Comparison of ENCODE assay signal across 20 cellular contexts in the genomic region with DNA sequence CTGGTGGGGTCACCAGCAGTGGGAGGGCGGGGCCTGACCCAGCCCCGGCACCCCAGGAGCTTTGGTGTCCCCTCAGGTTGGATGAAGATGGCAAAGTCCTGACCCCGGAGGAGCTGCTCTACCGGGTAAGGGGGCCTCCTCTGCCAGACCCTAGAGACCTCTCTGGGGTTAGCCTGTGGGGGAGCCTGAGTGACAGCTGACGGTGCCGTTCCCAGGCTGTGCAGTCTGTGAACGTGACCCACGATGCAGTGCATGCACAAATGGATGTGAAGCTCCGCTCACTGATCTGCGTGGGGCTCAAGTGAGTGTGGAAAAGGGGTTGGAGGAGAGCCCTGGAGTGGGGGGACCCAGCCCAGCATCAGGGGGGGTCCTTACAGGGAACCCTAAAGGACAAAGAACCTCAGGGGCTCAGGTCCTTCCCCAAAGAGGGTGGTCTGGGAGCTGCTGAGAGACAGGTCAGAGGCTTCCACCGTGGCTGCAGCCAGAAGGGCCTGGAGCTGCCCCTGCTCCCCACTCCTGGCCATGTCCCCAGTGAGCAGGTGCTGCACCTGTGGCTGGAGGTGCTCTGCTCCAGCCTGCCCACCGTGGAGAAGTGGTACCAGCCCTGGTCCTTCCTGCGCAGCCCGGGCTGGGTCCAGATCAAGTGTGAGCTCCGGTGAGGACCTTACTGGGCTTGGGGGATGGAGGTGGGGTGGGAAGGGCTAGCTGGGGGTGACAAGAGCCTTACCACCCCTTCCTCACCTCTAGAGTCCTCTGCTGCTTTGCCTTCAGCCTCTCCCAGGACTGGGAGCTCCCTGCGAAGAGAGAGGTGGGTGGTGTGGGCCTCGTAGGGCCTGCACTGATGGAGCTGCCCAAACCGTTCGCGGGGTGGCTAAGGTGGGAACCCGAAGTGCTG. TPM values are rescaled to one million over a fixed set of nuclear protein-coding genes. Genes with fewer than 3 reads are reported as not detected.
DNase-seq lines count a peak whose midpoint lies in the region; ATAC-seq and TF ChIP-seq lines count a peak whose summit lies in the region.
"Had no signal": no experiment of that assay in that cellular context is flagged by ENCODE, and none has a peak within 500 bp of the region (broad histone marks: within the 10 kb centered on the region; RNA-seq: fewer than 3 reads in every experiment).

No MANE protein-coding gene starts in this region.

- H3K36me3 Mint-ChIP-seq in activated naive CD4-positive, alpha-beta T cell treated with anti-CD3 and anti-CD28 coated beads, Interleukin-2, amount 50 U/mL, for 72 hours: peaks cover 0 to 17% of the 10 kb centered on the region in 2 donors
- peaks cover 31% of the 10 kb centered on the region for H3K36me3 Mint-ChIP-seq in activated naive CD4-positive, alpha-beta T cell treated with anti-CD3 and anti-CD28 coated beads, Interleukin-2, amount 10 ng/mL, durations not matched to agents 7 days and 5 days
- H3K36me3 Mint-ChIP-seq in central memory CD8-positive, alpha-beta T cell (ENCODE audit: insufficient read depth): peaks cover 30% of the 10 kb centered on the region
- H3K36me3 Mint-ChIP-seq in endodermal cell (ENCODE audit: low read depth): peaks cover 36% of the 10 kb centered on the region
- H3K36me3 Mint-ChIP-seq: natural killer cell had no signal

- peak overlapping the region; percentile 36 to 46 for H3K27ac Mint-ChIP-seq in activated naive CD4-positive, alpha-beta T cell treated with anti-CD3 and anti-CD28 coated beads, Interleukin-2, amount 50 U/mL, for 72 hours
- H3K27ac Mint-ChIP-seq in activated naive CD4-positive, alpha-beta T cell treated with anti-CD3 and anti-CD28 coated beads, Interleukin-2, amount 10 ng/mL, durations not matched to agents 7 days and 5 days: no peak overlapping the region
- H3K27ac Mint-ChIP-seq in central memory CD8-positive, alpha-beta T cell (ENCODE audit: low read depth): peak overlapping the region; percentile 35
- no peak overlapping the region for H3K27ac Mint-ChIP-seq in endodermal cell
- H3K27ac Mint-ChIP-seq: activated T-helper 2 cell treated with anti-CD3 and anti-CD28 coated beads, Interferon-gamma antibody, Interleukin-2, Interleukin-4, amounts not matched to agents 10 μg/mL and 5 μg/mL and 100 μg/mL, durations not matched to agents 14 hours and 24 hours and 36 hours; natural killer cell had no signal

- DNase-seq in activated naive CD4-positive, alpha-beta T cell treated with anti-CD3 and anti-CD28 coated beads, Interleukin-2, amount 50 U/mL, for 72 hours (ENCODE audit: low spot score in 2 of 2): no peak
- DNase-seq in activated naive CD4-positive, alpha-beta T cell treated with anti-CD3 and anti-CD28 coated beads, Interleukin-2, amount 10 ng/mL, durations not matched to agents 7 days and 5 days: no peak
- DNase-seq in central memory CD8-positive, alpha-beta T cell (ENCODE audit: low spot score in 2 of 2): no peak
- DNase-seq in sciatic nerve (ENCODE audit: low spot score) (peak; percentile 49), endodermal cell (no peak)
- DNase-seq: activated CD4-positive, alpha-beta T cell treated with anti-CD3 and anti-CD28 coated beads for 4 hours; dermis blood vessel endothelial cell; left cardiac atrium; MV-4-11; natural killer cell; NCI-H1694 treated with DMSO at 0.1 percent for 48 hours; sigmoid colon; stimulated activated CD4-positive, alpha-beta T cell treated with anti-CD3 and anti-CD28 coated beads, Interleukin-15, amount 100 ng/mL, for 24 hours; substantia nigra had no signal

- intact Hi-C loops in sciatic nerve (cut with DNase I): no loop called here

- no peak overlapping the region for H3K9ac ChIP-seq in endodermal cell (ENCODE audit: extremely low read depth, low read length, poor library complexity, severe bottlenecking)
- H3K9ac ChIP-seq: KMS-11 had no signal

- CTCF ChIA-PET in activated naive CD4-positive, alpha-beta T cell treated with anti-CD3 and anti-CD28 coated beads, Interleukin-2, amount 10 ng/mL, durations not matched to agents 7 days and 5 days (lab: Charles Lee): no interaction called here

- H3K27ac ChIP-seq in endodermal cell (ENCODE audit: low read depth, low read length): no peak overlapping the region
- H3K27ac ChIP-seq: C4-2B, KMS-11, sigmoid colon had no signal

- no peak for TF ChIP-seq CTCF in endodermal cell (conservative IDR thresholded peaks at IDR 0.05)

- H3K27me3 Mint-ChIP-seq in activated naive CD4-positive, alpha-beta T cell treated with anti-CD3 and anti-CD28 coated beads, Interleukin-2, amount 10 ng/mL, durations not matched to agents 7 days and 5 days: no peaks in the 10 kb centered on the region
- no peaks in the 10 kb centered on the region for H3K27me3 Mint-ChIP-seq in central memory CD8-positive, alpha-beta T cell
- no peaks in the 10 kb centered on the region for H3K27me3 Mint-ChIP-seq in endodermal cell (ENCODE audit: insufficient read depth)

- TF ChIP-seq POLR2A in GM18505 (IDR thresholded peaks at IDR 0.05; ENCODE audit: borderline replicate concordance, extremely low read depth, insufficient read depth, insufficient read length): peak; percentile 25

- H3K4me3 ChIP-seq in endodermal cell (ENCODE audit: low read length): no peak overlapping the region
- H3K4me3 ChIP-seq: sigmoid colon had no signal

- no peak overlapping the region for H3K4me3 Mint-ChIP-seq in activated naive CD4-positive, alpha-beta T cell treated with anti-CD3 and anti-CD28 coated beads, Interleukin-2, amount 10 ng/mL, durations not matched to agents 7 days and 5 days
- H3K4me3 Mint-ChIP-seq in central memory CD8-positive, alpha-beta T cell: no peak overlapping the region
- no peak overlapping the region for H3K4me3 Mint-ChIP-seq in endodermal cell
- H3K4me3 Mint-ChIP-seq: natural killer cell had no signal

- peaks cover 2% of the 10 kb centered on the region for H3K4me1 Mint-ChIP-seq in activated naive CD4-positive, alpha-beta T cell treated with anti-CD3 and anti-CD28 coated beads, Interleukin-2, amount 10 ng/mL, durations not matched to agents 7 days and 5 days
- peaks cover 15% of the 10 kb centered on the region for H3K4me1 Mint-ChIP-seq in central memory CD8-positive, alpha-beta T cell
- H3K4me1 Mint-ChIP-seq in endodermal cell: no peaks in the 10 kb centered on the region

- no peaks in the 10 kb centered on the region for H3K9me3 ChIP-seq in endodermal cell (ENCODE audit: control insufficient read depth, low read length)
- H3K9me3 ChIP-seq: sigmoid colon had no signal

- H3K4me1 ChIP-seq in endodermal cell (ENCODE audit: control insufficient read depth, insufficient read depth, low read length): no peaks in the 10 kb centered on the region

- H3K9me3 Mint-ChIP-seq in activated naive CD4-positive, alpha-beta T cell treated with anti-CD3 and anti-CD28 coated beads, Interleukin-2, amount 50 U/mL, for 72 hours: no peaks in the 10 kb centered on the region
- no peaks in the 10 kb centered on the region for H3K9me3 Mint-ChIP-seq in activated naive CD4-positive, alpha-beta T cell treated with anti-CD3 and anti-CD28 coated beads, Interleukin-2, amount 10 ng/mL, durations not matched to agents 7 days and 5 days
- no peaks in the 10 kb centered on the region for H3K9me3 Mint-ChIP-seq in central memory CD8-positive, alpha-beta T cell
- no peaks in the 10 kb centered on the region for H3K9me3 Mint-ChIP-seq in endodermal cell
- H3K9me3 Mint-ChIP-seq: activated T-helper 2 cell treated with anti-CD3 and anti-CD28 coated beads, Interferon-gamma antibody, Interleukin-2, Interleukin-4, amounts not matched to agents 10 μg/mL and 5 μg/mL and 100 μg/mL, durations not matched to agents 14 hours and 24 hours and 36 hours; natural killer cell had no signal

- ATAC-seq in activated naive CD4-positive, alpha-beta T cell treated with anti-CD3 and anti-CD28 coated beads, Interleukin-2, amount 50 U/mL, for 72 hours: no peak
- no peak for ATAC-seq in GM18505 (IDR thresholded peaks at IDR 0.05; ENCODE audit: unreplicated experiment)
- no peak for ATAC-seq in central memory CD8-positive, alpha-beta T cell (replicated peaks; ENCODE audit: extremely low read depth, poor library complexity, severe bottlenecking)
- ATAC-seq in sciatic nerve: no peak
- no peak for ATAC-seq in GM19351 (IDR thresholded peaks at IDR 0.05; ENCODE audit: unreplicated experiment)
- ATAC-seq in GM21737 (IDR thresholded peaks at IDR 0.05; ENCODE audit: unreplicated experiment): no peak
- ATAC-seq: left cardiac atrium had no signal

- peaks cover 40% of the 10 kb centered on the region for H3K36me3 ChIP-seq in endodermal cell (ENCODE audit: control insufficient read depth, insufficient read depth, low read length)

- 95 to 98% methylated on average over 8 to 21 of the region's 21 CpGs for WGBS in endodermal cell (ENCODE audit: insufficient coverage in 1 of 2, insufficient read length in 1 of 2), 2 experiments

- no peaks in the 10 kb centered on the region for H3K27me3 ChIP-seq in endodermal cell (ENCODE audit: control insufficient read depth, insufficient read depth, low read length, poor library complexity, severe bottlenecking)
- H3K27me3 ChIP-seq: sigmoid colon had no signal

RNA-seq across cellular contexts. Expression of a gene that starts 38.6 kb away (rescaled TPM):
- 10 to 100 TPM; 31.8 to 50.2 TPM for total RNA-seq in activated naive CD4-positive, alpha-beta T cell treated with anti-CD3 and anti-CD28 coated beads, Interleukin-2, amount 50 U/mL, for 72 hours
- total RNA-seq in sciatic nerve (55.9 TPM), endodermal cell (10 to 100 TPM; 83.7 to 90.4 TPM)
- polyA plus RNA-seq in endodermal cell (2013, experiment 1 of 2): 80.2 TPM
- 69.6 TPM for polyA plus RNA-seq in endodermal cell (2013, experiment 2 of 2)

Comparison
In these comparisons a context has a peak if more than half of its experiments do, and no peak if none do; other contexts are left out.
1. H3K27ac Mint-ChIP-seq: peak in activated naive CD4-positive, alpha-beta T cell treated with anti-CD3 and anti-CD28 coated beads, Interleukin-2, amount 50 U/mL, for 72 hours (2 of 2) and central memory CD8-positive, alpha-beta T cell (single experiment); none in activated naive CD4-positive, alpha-beta T cell treated with anti-CD3 and anti-CD28 coated beads, Interleukin-2, amount 10 ng/mL, durations not matched to agents 7 days and 5 days (single experiment) and endodermal cell (single experiment).